In the genomic region with DNA sequence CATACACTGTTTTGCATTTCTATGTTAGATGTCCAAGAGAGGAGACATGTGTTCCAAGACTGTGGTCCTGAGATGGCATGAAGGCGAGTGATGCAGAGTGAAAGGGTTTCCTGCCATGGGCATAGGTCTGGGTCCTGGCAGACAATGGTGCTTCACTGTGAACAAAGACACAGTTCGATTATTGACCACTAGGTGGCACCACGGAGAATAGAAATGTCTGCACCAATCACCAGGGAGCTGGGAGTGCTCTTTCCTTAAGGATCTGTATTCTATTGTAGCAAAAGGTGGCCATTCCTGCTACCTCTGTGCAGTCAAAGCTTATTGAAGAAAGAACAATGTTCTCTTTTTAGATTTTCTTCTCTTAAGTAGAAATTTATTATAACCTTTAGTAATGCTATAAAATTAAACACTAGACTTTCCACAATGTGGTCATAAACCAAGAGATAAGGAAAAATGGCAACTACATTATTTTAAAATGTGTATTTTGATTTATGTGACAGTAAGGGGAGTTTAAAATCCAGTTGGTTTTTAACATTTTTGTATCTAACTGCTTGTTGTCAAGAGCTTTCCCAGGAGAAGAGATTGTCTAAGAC, we compare ENCODE assay signal across 8 cellular contexts.
DNase-seq lines count a peak whose midpoint lies in the region; ATAC-seq and TF ChIP-seq lines count a peak whose summit lies in the region.

No MANE protein-coding gene starts in this region.

- no TSS peak for BruUV-seq in PC-9 (replicated peaks; lab: Mats Ljungman, UMichigan)

- H3K36me3 ChIP-seq in PC-9 (ENCODE audit: low read depth): no peaks in the 10 kb centered on the region
- no peaks in the 10 kb centered on the region for H3K36me3 ChIP-seq in osteoblast (ENCODE audit: insufficient read depth, low read length)

- no peaks in the 10 kb centered on the region for H3F3A ChIP-seq in PC-9 (ENCODE audit: insufficient read depth, low read depth)

- no peak overlapping the region for H3K4me3 Mint-ChIP-seq in activated T-cell treated with anti-CD3 and anti-CD28 coated beads, Interleukin-2, amount 50 U/mL, for 4 hours

- H3K4me3 ChIP-seq in PC-9 (no peak overlapping the region), osteoblast (ENCODE audit: insufficient read depth, low read length) (no peak overlapping the region)

- CTCF ChIA-PET in PC-9 (lab: Charles Lee): no interaction called here

- H3K27me3 Mint-ChIP-seq in activated T-cell treated with anti-CD3 and anti-CD28 coated beads, Interleukin-2, amount 50 U/mL, for 4 hours (ENCODE audit: low read depth): no peaks in the 10 kb centered on the region

- H3K79me2 ChIP-seq in PC-9 (ENCODE audit: low read depth): no peaks in the 10 kb centered on the region
- H3K79me2 ChIP-seq in osteoblast (ENCODE audit: insufficient read depth, low read length): no peaks in the 10 kb centered on the region

- H3K4me1 Mint-ChIP-seq in activated T-cell treated with anti-CD3 and anti-CD28 coated beads, Interleukin-2, amount 50 U/mL, for 4 hours (ENCODE audit: low read depth): no peaks in the 10 kb centered on the region

- no peaks in the 10 kb centered on the region for H4K20me1 ChIP-seq in PC-9 (ENCODE audit: insufficient read depth)
- H4K20me1 ChIP-seq in osteoblast (ENCODE audit: insufficient read depth, low read length): no peaks in the 10 kb centered on the region

- no peak overlapping the region for H3K4me2 ChIP-seq in PC-9
- H3K4me2 ChIP-seq in osteoblast (ENCODE audit: insufficient read depth, low read length): no peak overlapping the region

- intact Hi-C loops in PC-9 (cut with micrococcal nuclease; ENCODE audit: unreplicated experiment): no loop called here

- POLR2A ChIA-PET in PC-9 (lab: Charles Lee; ENCODE audit: unreplicated experiment): no interaction called here

- H3K9me3 ChIP-seq in PC-9 (ENCODE audit: insufficient read depth, low read depth) (no peaks in the 10 kb centered on the region), osteoblast (ENCODE audit: low read depth, low read length) (peaks cover 3% of the 10 kb centered on the region)

- H3K4me1 ChIP-seq in PC-9 (replicated peaks; ENCODE audit: insufficient read depth) (no peaks in the 10 kb centered on the region), osteoblast (ENCODE audit: insufficient read depth, low read length) (no peaks in the 10 kb centered on the region)

- H3K9me3 Mint-ChIP-seq in activated T-cell treated with anti-CD3 and anti-CD28 coated beads, Interleukin-2, amount 50 U/mL, for 4 hours: no peaks in the 10 kb centered on the region

- no peak for ATAC-seq in activated T-cell treated with anti-CD3 and anti-CD28 coated beads, Interleukin-2, amount 50 U/mL, for 4 hours
- ATAC-seq in HG03135 (IDR thresholded peaks at IDR 0.05; ENCODE audit: unreplicated experiment) (no peak), GM21390 (IDR thresholded peaks at IDR 0.05; ENCODE audit: unreplicated experiment) (no peak)

- H2AFZ ChIP-seq in PC-9: no peak overlapping the region
- no peak overlapping the region for H2AFZ ChIP-seq in osteoblast (ENCODE audit: low read length)

- peak; percentile 6 for DNase-seq in activated T-cell treated with anti-CD3 and anti-CD28 coated beads for 48 hours (ENCODE audit: low read depth)
- no peak for DNase-seq in activated T-cell treated with anti-CD3 and anti-CD28 coated beads, Interleukin-2, amount 50 U/mL, for 4 hours
- peak; percentile 40 for DNase-seq in HK-2 (ENCODE audit: unreplicated experiment)
- DNase-seq in PC-9: peak in 1 of 2 experiments; percentile 20
- peak; percentile 32 to 60 for DNase-seq in erythroblast (lab: John Stamatoyannopoulos, UW)
- DNase-seq in osteoblast (ENCODE audit: insufficient read length, low spot score, missing footprints): no peak

- no peaks in the 10 kb centered on the region for H3K36me3 Mint-ChIP-seq in activated T-cell treated with anti-CD3 and anti-CD28 coated beads, Interleukin-2, amount 50 U/mL, for 4 hours (ENCODE audit: insufficient read depth)

- peaks cover 17% of the 10 kb centered on the region for H3K27me3 ChIP-seq in PC-9 (ENCODE audit: insufficient read depth, low read depth)
- H3K27me3 ChIP-seq in osteoblast (ENCODE audit: insufficient read depth, low read length): no peaks in the 10 kb centered on the region

- no peak for TF ChIP-seq POLR2A in erythroblast (IDR thresholded peaks at IDR 0.05; ENCODE audit: low read length)

- TF ChIP-seq CTCF in PC-9 (conservative IDR thresholded peaks at IDR 0.05): peak; percentile 62
- TF ChIP-seq CTCF in osteoblast (IDR thresholded peaks at IDR 0.05; ENCODE audit: extremely low read depth, low read depth, low read length): peak; percentile 43

- H3K27ac ChIP-seq in PC-9: no peak overlapping the region
- no peak overlapping the region for H3K27ac ChIP-seq in osteoblast (ENCODE audit: low read depth, low read length)

- no peaks in the 10 kb centered on the region for H3K9me2 ChIP-seq in PC-9 (ENCODE audit: insufficient read depth)

Comparison
In these comparisons a context has a peak if more than half of its experiments do, and no peak if none do; other contexts are left out.
1. DNase-seq: peak in activated T-cell treated with anti-CD3 and anti-CD28 coated beads for 48 hours (single experiment), HK-2 (single experiment) and erythroblast (2 of 2); none in activated T-cell treated with anti-CD3 and anti-CD28 coated beads, Interleukin-2, amount 50 U/mL, for 4 hours (single experiment) and osteoblast (single experiment).